In genomic region chr6:11460837-11461661, GRCh38 we compare ENCODE assay signal across 10 cellular contexts.
DNase-seq lines count a peak whose midpoint lies in the region; ATAC-seq, FAIRE-seq and TF ChIP-seq lines count a peak whose summit lies in the region.
"Had no signal": no experiment of that assay in that cellular context is flagged by ENCODE, and none has a peak within 500 bp of the region (broad histone marks: within the 10 kb centered on the region; RNA-seq: fewer than 3 reads in every experiment).

No MANE protein-coding gene starts in this region.

- H3K27ac ChIP-seq in upper lobe of left lung (peak overlapping the region; percentile 36 to 84 (median 58)), pancreas (no peak overlapping the region)
- H3K27ac ChIP-seq: SK-N-MC had no signal

- H3K27me3 ChIP-seq in upper lobe of left lung (no peaks in the 10 kb centered on the region), pancreas (no peaks in the 10 kb centered on the region)

- H3K36me3 Mint-ChIP-seq in natural killer cell treated with Interleukin-12 subunit alpha and Interleukin-12 subunit beta and Interleukin-15 and Interleukin-18, amount 100 ng/mL, for 72 hours, result peaks cover 5% of the 10 kb centered on the region
- no peaks in the 10 kb centered on the region for H3K36me3 Mint-ChIP-seq in natural killer cell

- DNase-seq in natural killer cell treated with Interleukin-12 subunit alpha and Interleukin-12 subunit beta and Interleukin-15 and Interleukin-18, amount 100 ng/mL, for 72 hours (ENCODE audit: low spot score), result no peak
- no peak for DNase-seq in natural killer cell
- peak; percentile 58 for DNase-seq in MV-4-11 (lab: John Stamatoyannopoulos, UW)
- no peak for DNase-seq in upper lobe of left lung
- DNase-seq in pancreas, result no peak
- DNase-seq in lower leg skin (ENCODE audit: low spot score in 2 of 2), result no peak
- no peak for DNase-seq in HPDE6-E6E7 (ENCODE audit: extremely low spot score)
- DNase-seq: COR-L47 had no signal

- no peaks in the 10 kb centered on the region for H3K36me3 ChIP-seq in upper lobe of left lung
- no peaks in the 10 kb centered on the region for H3K36me3 ChIP-seq in pancreas

- WGBS in upper lobe of left lung, 2 donors, result 59 to 64% methylated on average over 7 of the region's 7 CpGs
- WGBS in pancreas, 2 donors, result 71 to 77% methylated on average over 7 of the region's 7 CpGs
- WGBS in lower leg skin, 2 donors, result 74 to 77% methylated on average over 7 of the region's 7 CpGs

- peaks cover 5% of the 10 kb centered on the region for H3K9me3 Mint-ChIP-seq in natural killer cell treated with Interleukin-12 subunit alpha and Interleukin-12 subunit beta and Interleukin-15 and Interleukin-18, amount 100 ng/mL, for 72 hours
- no peaks in the 10 kb centered on the region for H3K9me3 Mint-ChIP-seq in natural killer cell

- H3K4me1 Mint-ChIP-seq in natural killer cell treated with Interleukin-12 subunit alpha and Interleukin-12 subunit beta and Interleukin-15 and Interleukin-18, amount 100 ng/mL, for 72 hours (ENCODE audit: low read depth in 2 of 2), result peaks cover 25% of the 10 kb centered on the region in 2 donors
- peaks cover 6 to 7% of the 10 kb centered on the region in 2 donors for H3K4me1 Mint-ChIP-seq in natural killer cell

- TF ChIP-seq EP300 in upper lobe of left lung (IDR thresholded peaks at IDR 0.05), result peak in 1 of 4 donors; percentile 25

- no peak for TF ChIP-seq POLR2A in upper lobe of left lung (IDR thresholded peaks at IDR 0.05)
- TF ChIP-seq POLR2A in lower leg skin (IDR thresholded peaks at IDR 0.05), result no peak

- intact Hi-C loops in natural killer cell (cut with micrococcal nuclease) (no loop called here), pancreas (cut with DNase I) (no loop called here), lower leg skin (cut with DNase I; ENCODE audit: low total_unique reads) (no loop called here)

- H3K27me3 Mint-ChIP-seq in natural killer cell treated with Interleukin-12 subunit alpha and Interleukin-12 subunit beta and Interleukin-15 and Interleukin-18, amount 100 ng/mL, for 72 hours, result peaks cover 0 to 5% of the 10 kb centered on the region in 2 donors
- H3K27me3 Mint-ChIP-seq in natural killer cell (ENCODE audit: low read depth in 2 of 2), result no peaks in the 10 kb centered on the region

- no peak for TF ChIP-seq CTCF in natural killer cell (IDR thresholded peaks at IDR 0.05)
- no peak for TF ChIP-seq CTCF in upper lobe of left lung (IDR thresholded peaks at IDR 0.05)
- TF ChIP-seq CTCF in pancreas (IDR thresholded peaks at IDR 0.05), result no peak
- TF ChIP-seq CTCF in lower leg skin (IDR thresholded peaks at IDR 0.05), result no peak

- H3K4me1 ChIP-seq in upper lobe of left lung (peaks cover 20 to 34% (median 30%) of the 10 kb centered on the region in 4 donors), pancreas (no peaks in the 10 kb centered on the region)

- H3K4me3 ChIP-seq in upper lobe of left lung (no peak overlapping the region), pancreas (no peak overlapping the region), lower leg skin (ENCODE audit: low read depth, poor library complexity, severe bottlenecking) (no peak overlapping the region)
- H3K4me3 ChIP-seq: SK-N-MC had no signal

- H3K9me3 ChIP-seq in upper lobe of left lung (no peaks in the 10 kb centered on the region), pancreas (no peaks in the 10 kb centered on the region)

- peak; percentile 73 to 75 for ATAC-seq in natural killer cell treated with Interleukin-12 subunit alpha and Interleukin-12 subunit beta and Interleukin-15 and Interleukin-18, amount 100 ng/mL, for 72 hours
- ATAC-seq in natural killer cell, result no peak
- ATAC-seq in HG02763 (IDR thresholded peaks at IDR 0.05; ENCODE audit: unreplicated experiment), result peak; percentile 72
- ATAC-seq in upper lobe of left lung (ENCODE audit: low FRiP score in 2 of 2), result peak; percentile 34 to 43
- ATAC-seq in pancreas, result no peak

- peak overlapping the region; percentile 73 for H3K4me3 Mint-ChIP-seq in natural killer cell treated with Interleukin-12 subunit alpha and Interleukin-12 subunit beta and Interleukin-15 and Interleukin-18, amount 100 ng/mL, for 72 hours
- no peak overlapping the region for H3K4me3 Mint-ChIP-seq in natural killer cell

- FAIRE-seq in pancreas (lab: Jason Lieb, UNC), result no peak

- peak overlapping the region; percentile 79 to 94 for H3K27ac Mint-ChIP-seq in natural killer cell treated with Interleukin-12 subunit alpha and Interleukin-12 subunit beta and Interleukin-15 and Interleukin-18, amount 100 ng/mL, for 72 hours
- H3K27ac Mint-ChIP-seq in natural killer cell, result no peak overlapping the region

Comparison
In these comparisons a context has a peak if more than half of its experiments do, and no peak if none do; other contexts are left out.
1. ATAC-seq: peak in natural killer cell treated with Interleukin-12 subunit alpha and Interleukin-12 subunit beta and Interleukin-15 and Interleukin-18, amount 100 ng/mL, for 72 hours (2 of 2), HG02763 (single experiment) and upper lobe of left lung (2 of 2); none in natural killer cell (0 of 3) and pancreas (0 of 4).
2. H3K27ac Mint-ChIP-seq: peak in natural killer cell treated with Interleukin-12 subunit alpha and Interleukin-12 subunit beta and Interleukin-15 and Interleukin-18, amount 100 ng/mL, for 72 hours (2 of 2); none in natural killer cell (0 of 2).
3. H3K27ac ChIP-seq: peak in upper lobe of left lung (4 of 4); none in pancreas (0 of 4).